22 cellular contexts compared by ENCODE assay signal in genomic region chr3:149643482-149643798, GRCh38. TPM values are rescaled to one million over a fixed set of nuclear protein-coding genes. Genes with fewer than 3 reads are reported as not detected.
DNase-seq lines count a peak whose midpoint lies in the region; ATAC-seq and TF ChIP-seq lines count a peak whose summit lies in the region.
"Had no signal": no experiment of that assay in that cellular context is flagged by ENCODE, and none has a peak within 500 bp of the region (broad histone marks: within the 10 kb centered on the region; RNA-seq: fewer than 3 reads in every experiment).

No MANE protein-coding gene starts in this region.

- H3K27ac ChIP-seq in right lobe of liver (peak overlapping the region in 2 of 3 donors; percentile 49 to 58), stomach smooth muscle (ENCODE audit: low read length) (peak overlapping the region; percentile 33)
- H3K27ac ChIP-seq: foreskin keratinocyte, HL-60 had no signal

- H3K9ac ChIP-seq in stomach smooth muscle (ENCODE audit: low read length in 2 of 2), result peak overlapping the region in 1 of 2 donors; percentile 41
- H3K9ac ChIP-seq: SK-N-SH had no signal

- TF ChIP-seq CTCF in HFFc6 (IDR thresholded peaks at IDR 0.05), result no peak
- no peak for TF ChIP-seq CTCF in chondrocyte (IDR thresholded peaks at IDR 0.05)
- TF ChIP-seq CTCF in right lobe of liver (IDR thresholded peaks at IDR 0.05), result no peak
- no peak for TF ChIP-seq CTCF in GM20000 (IDR thresholded peaks at IDR 0.05; ENCODE audit: extremely low read depth, missing control alignments)

- TF ChIP-seq POLR2A in right lobe of liver (IDR thresholded peaks at IDR 0.05), result no peak

- H3K4me1 Mint-ChIP-seq in HFFc6 (ENCODE audit: low read depth) (peaks cover 83% of the 10 kb centered on the region), chondrocyte (ENCODE audit: low read depth) (peaks cover 67% of the 10 kb centered on the region)
- H3K4me1 Mint-ChIP-seq in naive thymus-derived CD8-positive, alpha-beta T cell, result no peaks in the 10 kb centered on the region
- H3K4me1 Mint-ChIP-seq: activated CD4-positive, alpha-beta T cell treated with anti-CD3 and anti-CD28 coated beads, Interleukin-2, amount 10 ng/mL, durations not matched to agents 24 days and 14 days had no signal

- no peak for ATAC-seq in right lobe of liver
- ATAC-seq in naive thymus-derived CD8-positive, alpha-beta T cell, result no peak
- ATAC-seq: foreskin keratinocyte, left ventricle myocardium superior had no signal

- H3K4me3 ChIP-seq in right lobe of liver (no peak overlapping the region), stomach smooth muscle (ENCODE audit: low read length in 2 of 2) (no peak overlapping the region)
- H3K4me3 ChIP-seq: HAP-1 had no signal

- H3K27ac Mint-ChIP-seq in HFFc6, result peak overlapping the region; percentile 6; the same call in 1 of the 2 replicates
- H3K27ac Mint-ChIP-seq in chondrocyte (ENCODE audit: unreplicated experiment), result peak overlapping the region; percentile 23
- H3K27ac Mint-ChIP-seq in naive thymus-derived CD8-positive, alpha-beta T cell, result no peak overlapping the region
- H3K27ac Mint-ChIP-seq: activated CD4-positive, alpha-beta T cell treated with anti-CD3 and anti-CD28 coated beads, Interleukin-2, amount 10 ng/mL, durations not matched to agents 24 days and 14 days had no signal

- H3K36me3 ChIP-seq in right lobe of liver, result no peaks in the 10 kb centered on the region
- H3K36me3 ChIP-seq in stomach smooth muscle (ENCODE audit: control insufficient read depth in 2 of 2, insufficient read depth in 2 of 2, low read length in 2 of 2), result peaks cover 6 to 10% of the 10 kb centered on the region in 2 donors

- H3K36me3 Mint-ChIP-seq in HFFc6 (ENCODE audit: low read depth) (peaks cover 31% of the 10 kb centered on the region), chondrocyte (ENCODE audit: low read depth) (peaks cover 12% of the 10 kb centered on the region)
- H3K36me3 Mint-ChIP-seq in naive thymus-derived CD8-positive, alpha-beta T cell, result no peaks in the 10 kb centered on the region

- H3K4me1 ChIP-seq in right lobe of liver, result peaks cover 0 to 42% (median 2%) of the 10 kb centered on the region in 4 donors
- peaks cover 38% of the 10 kb centered on the region for H3K4me1 ChIP-seq in stomach smooth muscle (ENCODE audit: control insufficient read depth, insufficient read depth, low read length)

- DNase-seq in HFFc6, result no peak
- DNase-seq in chondrocyte (ENCODE audit: low spot score), result no peak
- DNase-seq in right lobe of liver, result no peak
- DNase-seq in naive thymus-derived CD8-positive, alpha-beta T cell, result no peak
- no peak for DNase-seq in NCI-H1694 (lab: John Stamatoyannopoulos, UW)
- DNase-seq in GM20000 (ENCODE audit: low spot score), result no peak
- no peak for DNase-seq in NCI-H1694 treated with DMSO at 0.1 percent for 48 hours (lab: John Stamatoyannopoulos, UW)
- DNase-seq: activated CD4-positive, alpha-beta T cell treated with anti-CD3 and anti-CD28 coated beads, Interleukin-2, amount 10 ng/mL, durations not matched to agents 24 days and 14 days; activated naive CD4-positive, alpha-beta T cell treated with anti-CD3 and anti-CD28 coated beads, Interleukin-2, amount 50 U/mL, for 16 hours; C1 segment of cervical spinal cord; foreskin keratinocyte; hypothalamus; left ventricle myocardium superior; NCI-H1048; NCI-H2029; RPMI8226; SK-N-SH; stimulated activated CD4-positive, alpha-beta T cell treated with anti-CD3 and anti-CD28 coated beads, Interleukin-1b, Interleukin-23, amount 100 ng/mL, for 48 hours; T-helper 2 cell had no signal

- POLR2A ChIA-PET in naive thymus-derived CD8-positive, alpha-beta T cell (lab: Charles Lee), result no interaction called here

- H3K9me3 ChIP-seq in right lobe of liver (no peaks in the 10 kb centered on the region), stomach smooth muscle (ENCODE audit: control insufficient read depth in 2 of 2, low read length in 2 of 2) (no peaks in the 10 kb centered on the region)
- H3K9me3 ChIP-seq: HAP-1, SK-N-SH had no signal

- H3K27me3 Mint-ChIP-seq in HFFc6 (ENCODE audit: insufficient read depth) (no peaks in the 10 kb centered on the region; the same call in 1 of the 2 replicates), chondrocyte (ENCODE audit: low read depth) (no peaks in the 10 kb centered on the region)
- H3K27me3 Mint-ChIP-seq in naive thymus-derived CD8-positive, alpha-beta T cell, result peaks cover 3 to 18% (median 11%) of the 10 kb centered on the region in 5 donors

- intact Hi-C loops in right lobe of liver (cut with DNase I), result no loop called here

- H3K27me3 ChIP-seq in right lobe of liver, result no peaks in the 10 kb centered on the region
- no peaks in the 10 kb centered on the region for H3K27me3 ChIP-seq in stomach smooth muscle (ENCODE audit: control insufficient read depth in 1 of 2, insufficient read depth in 2 of 2, low read length in 2 of 2)
- H3K27me3 ChIP-seq: foreskin keratinocyte had no signal

- H3K9me3 Mint-ChIP-seq in HFFc6, result no peaks in the 10 kb centered on the region
- H3K9me3 Mint-ChIP-seq in chondrocyte (ENCODE audit: low read depth), result no peaks in the 10 kb centered on the region
- H3K9me3 Mint-ChIP-seq in naive thymus-derived CD8-positive, alpha-beta T cell, result no peaks in the 10 kb centered on the region
- H3K9me3 Mint-ChIP-seq: activated CD4-positive, alpha-beta T cell treated with anti-CD3 and anti-CD28 coated beads, Interleukin-2, amount 10 ng/mL, durations not matched to agents 24 days and 14 days had no signal

- 57% methylated on average over 4 of the region's 4 CpGs for whole genome bisulfite sequencing in right lobe of liver (ENCODE audit: insufficient coverage, low coverage, low lambda C conversion rate, missing lambda C conversion rate)

- H3K4me3 Mint-ChIP-seq in HFFc6 (no peak overlapping the region), chondrocyte (ENCODE audit: unreplicated experiment) (no peak overlapping the region)
- H3K4me3 Mint-ChIP-seq in naive thymus-derived CD8-positive, alpha-beta T cell, result no peak overlapping the region
- H3K4me3 Mint-ChIP-seq: activated CD4-positive, alpha-beta T cell treated with anti-CD3 and anti-CD28 coated beads, Interleukin-2, amount 10 ng/mL, durations not matched to agents 24 days and 14 days had no signal

RNA-seq across cellular contexts. Expression of gene WWTR1, which starts 14.4 kb away (rescaled TPM):
- total RNA-seq in HFFc6 (2021; fragmentation: NEBNext Ultra II Directional; extraction: Animal tissue kit (Norgen Biotek cat#: 25700)), result 10 to 100 TPM; 41.5 to 49.7 (median 45.5) TPM
- total RNA-seq in chondrocyte, result 107 to 121 TPM (median 111 TPM) in 3 replicates
- 10 to 100 TPM; 10.6 to 19.7 (median 15.3) TPM for total RNA-seq in right lobe of liver
- under 1 TPM; 0.57 to 0.58 TPM for total RNA-seq in naive thymus-derived CD8-positive, alpha-beta T cell
- polyA plus RNA-seq in naive thymus-derived CD8-positive, alpha-beta T cell, result under 1 TPM; 0.06 to 0.37 (median 0.10) TPM

Comparison
In these comparisons a context has a peak if more than half of its experiments do, and no peak if none do; other contexts are left out.
1. H3K27ac Mint-ChIP-seq: peak in HFFc6 (single experiment) and chondrocyte (single experiment); none in naive thymus-derived CD8-positive, alpha-beta T cell (0 of 10).
2. RNA of gene WWTR1, which starts 14.4 kb away (total RNA-seq): 107 to 121 TPM in chondrocyte, 41.5 to 49.7 TPM in HFFc6 and 10.6 to 19.7 TPM in right lobe of liver; 0.57 to 0.58 TPM in naive thymus-derived CD8-positive, alpha-beta T cell; every median in the first group is over 4 times any median in the second.